In the genomic region with DNA sequence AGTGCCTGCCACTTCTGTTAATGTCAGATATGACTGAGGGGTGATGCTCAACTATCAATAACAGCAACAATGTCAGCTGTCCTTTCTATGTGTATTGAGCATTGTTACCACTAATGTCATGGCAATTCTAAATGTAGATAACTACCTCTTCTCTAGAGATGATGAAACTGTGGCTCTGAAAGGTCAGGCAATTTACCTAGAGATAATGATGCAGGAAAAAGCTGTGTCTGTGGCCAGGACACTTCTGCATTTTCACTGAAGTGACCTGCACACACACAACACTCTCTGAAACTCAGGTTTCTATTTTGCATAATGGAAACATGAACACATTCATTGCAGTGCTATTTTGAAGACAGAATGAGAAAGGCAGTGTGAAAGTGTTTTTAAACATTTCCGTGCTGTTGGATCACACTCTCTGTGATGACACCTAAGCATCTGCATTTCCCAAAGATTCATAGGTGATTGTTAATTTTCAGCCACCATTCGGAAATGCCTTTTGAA, we compare ENCODE assay signal across 1 cellular context.
TF ChIP-seq lines count a peak whose summit lies in the region.

No MANE protein-coding gene starts in this region.

TF ChIP-seq in GM12878, 131 proteins besides CTCF, POLR2A, EP300 and RAD21 (continued from another document and continues in another):
- TF ChIP-seq, protein P1, sequence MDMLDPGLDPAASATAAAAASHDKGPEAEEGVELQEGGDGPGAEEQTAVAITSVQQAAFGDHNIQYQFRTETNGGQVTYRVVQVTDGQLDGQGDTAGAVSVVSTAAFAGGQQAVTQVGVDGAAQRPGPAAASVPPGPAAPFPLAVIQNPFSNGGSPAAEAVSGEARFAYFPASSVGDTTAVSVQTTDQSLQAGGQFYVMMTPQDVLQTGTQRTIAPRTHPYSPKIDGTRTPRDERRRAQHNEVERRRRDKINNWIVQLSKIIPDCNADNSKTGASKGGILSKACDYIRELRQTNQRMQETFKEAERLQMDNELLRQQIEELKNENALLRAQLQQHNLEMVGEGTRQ (IDR thresholded peaks at IDR 0.05; ENCODE audit: borderline replicate concordance, low read depth, low read length), result no peak
- TF ChIP-seq SMAD5 (IDR thresholded peaks at IDR 0.05; ENCODE audit: low read depth) (no peak), KLF5 (IDR thresholded peaks at IDR 0.05; ENCODE audit: partially characterized antibody) (no peak), SMC3 (IDR thresholded peaks at IDR 0.05; ENCODE audit: borderline replicate concordance, low read length) (no peak; the same call in 1 of the 2 replicates), ZSCAN29 (IDR thresholded peaks at IDR 0.05) (no peak), SMAD1 (IDR thresholded peaks at IDR 0.05; ENCODE audit: low read depth, partially characterized antibody) (peak; percentile 20), STAT1 (conservative IDR thresholded peaks at IDR 0.05) (no peak), HDGF (IDR thresholded peaks at IDR 0.05) (no peak), TARDBP (IDR thresholded peaks at IDR 0.05; ENCODE audit: borderline replicate concordance) (no peak), CHD4 (IDR thresholded peaks at IDR 0.05) (0 out of 2 replicates have a peak, but pooled peaks have one; percentile 24), IKZF2 (IDR thresholded peaks at IDR 0.05) (peak; percentile 80 to 84; a peak in 2 of 4 replicates), SIN3A (IDR thresholded peaks at IDR 0.05; ENCODE audit: low read depth, low read length) (no peak), SUPT20H (IDR thresholded peaks at IDR 0.05; ENCODE audit: borderline replicate concordance, control insufficient read depth, low read depth, low read length) (no peak), CBX3 (IDR thresholded peaks at IDR 0.05; ENCODE audit: borderline replicate concordance, low read depth) (no peak), CREM (IDR thresholded peaks at IDR 0.05; ENCODE audit: low read depth) (peak; percentile 91), ATF7 (IDR thresholded peaks at IDR 0.05; ENCODE audit: low read depth) (peak; percentile 95), PML (IDR thresholded peaks at IDR 0.05; ENCODE audit: low read length) (peak; percentile 89), MYC (IDR thresholded peaks at IDR 0.05; ENCODE audit: insufficient read depth, insufficient read length, insufficient replicate concordance, low read length, severe bottlenecking) (no peak), KDM1A (IDR thresholded peaks at IDR 0.05; ENCODE audit: borderline replicate concordance) (no peak), FOXM1 (IDR thresholded peaks at IDR 0.05; ENCODE audit: low read depth, low read length) (peak; percentile 95), ZNF384 (IDR thresholded peaks at IDR 0.05; ENCODE audit: borderline replicate concordance, low read depth, low read length) (no peak), CBX5 (IDR thresholded peaks at IDR 0.05; ENCODE audit: low read depth) (peak; percentile 93), TCF12 (IDR thresholded peaks at IDR 0.05; ENCODE audit: low read depth, low read length) (no peak), ZZZ3 (IDR thresholded peaks at IDR 0.05; ENCODE audit: control insufficient read depth, insufficient read length, low read depth) (no peak), SP1 (IDR thresholded peaks at IDR 0.05; ENCODE audit: low read depth, low read length) (no peak), CHD1 (IDR thresholded peaks at IDR 0.05; ENCODE audit: low read depth, low read length) (no peak), RBBP5 (conservative IDR thresholded peaks at IDR 0.05) (no peak), HCFC1 (IDR thresholded peaks at IDR 0.05; ENCODE audit: low read length) (no peak), PAX5 (IDR thresholded peaks at IDR 0.05; ENCODE audit: borderline replicate concordance, low read depth, low read length) (0 out of 2 replicates have a peak, but pooled peaks have one; percentile 64)
- TF ChIP-seq, protein P2, sequence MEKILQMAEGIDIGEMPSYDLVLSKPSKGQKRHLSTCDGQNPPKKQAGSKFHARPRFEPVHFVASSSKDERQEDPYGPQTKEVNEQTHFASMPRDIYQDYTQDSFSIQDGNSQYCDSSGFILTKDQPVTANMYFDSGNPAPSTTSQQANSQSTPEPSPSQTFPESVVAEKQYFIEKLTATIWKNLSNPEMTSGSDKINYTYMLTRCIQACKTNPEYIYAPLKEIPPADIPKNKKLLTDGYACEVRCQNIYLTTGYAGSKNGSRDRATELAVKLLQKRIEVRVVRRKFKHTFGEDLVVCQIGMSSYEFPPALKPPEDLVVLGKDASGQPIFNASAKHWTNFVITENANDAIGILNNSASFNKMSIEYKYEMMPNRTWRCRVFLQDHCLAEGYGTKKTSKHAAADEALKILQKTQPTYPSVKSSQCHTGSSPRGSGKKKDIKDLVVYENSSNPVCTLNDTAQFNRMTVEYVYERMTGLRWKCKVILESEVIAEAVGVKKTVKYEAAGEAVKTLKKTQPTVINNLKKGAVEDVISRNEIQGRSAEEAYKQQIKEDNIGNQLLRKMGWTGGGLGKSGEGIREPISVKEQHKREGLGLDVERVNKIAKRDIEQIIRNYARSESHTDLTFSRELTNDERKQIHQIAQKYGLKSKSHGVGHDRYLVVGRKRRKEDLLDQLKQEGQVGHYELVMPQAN (conservative IDR thresholded peaks at IDR 0.05), result no peak
- TF ChIP-seq, protein P3, sequence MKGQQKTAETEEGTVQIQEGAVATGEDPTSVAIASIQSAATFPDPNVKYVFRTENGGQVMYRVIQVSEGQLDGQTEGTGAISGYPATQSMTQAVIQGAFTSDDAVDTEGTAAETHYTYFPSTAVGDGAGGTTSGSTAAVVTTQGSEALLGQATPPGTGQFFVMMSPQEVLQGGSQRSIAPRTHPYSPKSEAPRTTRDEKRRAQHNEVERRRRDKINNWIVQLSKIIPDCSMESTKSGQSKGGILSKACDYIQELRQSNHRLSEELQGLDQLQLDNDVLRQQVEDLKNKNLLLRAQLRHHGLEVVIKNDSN (IDR thresholded peaks at IDR 0.05; ENCODE audit: borderline replicate concordance, extremely low read length, insufficient read depth, low read depth, low read length), result no peak
- TF ChIP-seq, protein P4, sequence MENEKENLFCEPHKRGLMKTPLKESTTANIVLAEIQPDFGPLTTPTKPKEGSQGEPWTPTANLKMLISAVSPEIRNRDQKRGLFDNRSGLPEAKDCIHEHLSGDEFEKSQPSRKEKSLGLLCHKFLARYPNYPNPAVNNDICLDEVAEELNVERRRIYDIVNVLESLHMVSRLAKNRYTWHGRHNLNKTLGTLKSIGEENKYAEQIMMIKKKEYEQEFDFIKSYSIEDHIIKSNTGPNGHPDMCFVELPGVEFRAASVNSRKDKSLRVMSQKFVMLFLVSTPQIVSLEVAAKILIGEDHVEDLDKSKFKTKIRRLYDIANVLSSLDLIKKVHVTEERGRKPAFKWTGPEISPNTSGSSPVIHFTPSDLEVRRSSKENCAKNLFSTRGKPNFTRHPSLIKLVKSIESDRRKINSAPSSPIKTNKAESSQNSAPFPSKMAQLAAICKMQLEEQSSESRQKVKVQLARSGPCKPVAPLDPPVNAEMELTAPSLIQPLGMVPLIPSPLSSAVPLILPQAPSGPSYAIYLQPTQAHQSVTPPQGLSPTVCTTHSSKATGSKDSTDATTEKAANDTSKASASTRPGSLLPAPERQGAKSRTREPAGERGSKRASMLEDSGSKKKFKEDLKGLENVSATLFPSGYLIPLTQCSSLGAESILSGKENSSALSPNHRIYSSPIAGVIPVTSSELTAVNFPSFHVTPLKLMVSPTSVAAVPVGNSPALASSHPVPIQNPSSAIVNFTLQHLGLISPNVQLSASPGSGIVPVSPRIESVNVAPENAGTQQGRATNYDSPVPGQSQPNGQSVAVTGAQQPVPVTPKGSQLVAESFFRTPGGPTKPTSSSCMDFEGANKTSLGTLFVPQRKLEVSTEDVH (IDR thresholded peaks at IDR 0.05; ENCODE audit: low read depth, partially characterized antibody), result no peak
- TF ChIP-seq, protein P5, sequence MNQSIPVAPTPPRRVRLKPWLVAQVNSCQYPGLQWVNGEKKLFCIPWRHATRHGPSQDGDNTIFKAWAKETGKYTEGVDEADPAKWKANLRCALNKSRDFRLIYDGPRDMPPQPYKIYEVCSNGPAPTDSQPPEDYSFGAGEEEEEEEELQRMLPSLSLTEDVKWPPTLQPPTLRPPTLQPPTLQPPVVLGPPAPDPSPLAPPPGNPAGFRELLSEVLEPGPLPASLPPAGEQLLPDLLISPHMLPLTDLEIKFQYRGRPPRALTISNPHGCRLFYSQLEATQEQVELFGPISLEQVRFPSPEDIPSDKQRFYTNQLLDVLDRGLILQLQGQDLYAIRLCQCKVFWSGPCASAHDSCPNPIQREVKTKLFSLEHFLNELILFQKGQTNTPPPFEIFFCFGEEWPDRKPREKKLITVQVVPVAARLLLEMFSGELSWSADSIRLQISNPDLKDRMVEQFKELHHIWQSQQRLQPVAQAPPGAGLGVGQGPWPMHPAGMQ (IDR thresholded peaks at IDR 0.05; ENCODE audit: borderline replicate concordance), result no peak
- TF ChIP-seq, protein P6, sequence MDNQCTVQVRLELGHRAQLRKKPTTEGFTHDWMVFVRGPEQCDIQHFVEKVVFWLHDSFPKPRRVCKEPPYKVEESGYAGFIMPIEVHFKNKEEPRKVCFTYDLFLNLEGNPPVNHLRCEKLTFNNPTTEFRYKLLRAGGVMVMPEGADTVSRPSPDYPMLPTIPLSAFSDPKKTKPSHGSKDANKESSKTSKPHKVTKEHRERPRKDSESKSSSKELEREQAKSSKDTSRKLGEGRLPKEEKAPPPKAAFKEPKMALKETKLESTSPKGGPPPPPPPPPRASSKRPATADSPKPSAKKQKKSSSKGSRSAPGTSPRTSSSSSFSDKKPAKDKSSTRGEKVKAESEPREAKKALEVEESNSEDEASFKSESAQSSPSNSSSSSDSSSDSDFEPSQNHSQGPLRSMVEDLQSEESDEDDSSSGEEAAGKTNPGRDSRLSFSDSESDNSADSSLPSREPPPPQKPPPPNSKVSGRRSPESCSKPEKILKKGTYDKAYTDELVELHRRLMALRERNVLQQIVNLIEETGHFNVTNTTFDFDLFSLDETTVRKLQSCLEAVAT (IDR thresholded peaks at IDR 0.05), result 0 out of 2 replicates have a peak, but pooled peaks have one; percentile 41
- TF ChIP-seq, protein P7, sequence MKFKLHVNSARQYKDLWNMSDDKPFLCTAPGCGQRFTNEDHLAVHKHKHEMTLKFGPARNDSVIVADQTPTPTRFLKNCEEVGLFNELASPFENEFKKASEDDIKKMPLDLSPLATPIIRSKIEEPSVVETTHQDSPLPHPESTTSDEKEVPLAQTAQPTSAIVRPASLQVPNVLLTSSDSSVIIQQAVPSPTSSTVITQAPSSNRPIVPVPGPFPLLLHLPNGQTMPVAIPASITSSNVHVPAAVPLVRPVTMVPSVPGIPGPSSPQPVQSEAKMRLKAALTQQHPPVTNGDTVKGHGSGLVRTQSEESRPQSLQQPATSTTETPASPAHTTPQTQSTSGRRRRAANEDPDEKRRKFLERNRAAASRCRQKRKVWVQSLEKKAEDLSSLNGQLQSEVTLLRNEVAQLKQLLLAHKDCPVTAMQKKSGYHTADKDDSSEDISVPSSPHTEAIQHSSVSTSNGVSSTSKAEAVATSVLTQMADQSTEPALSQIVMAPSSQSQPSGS (IDR thresholded peaks at IDR 0.05; ENCODE audit: low read length), result peak; percentile 95
- TF ChIP-seq, protein P8, sequence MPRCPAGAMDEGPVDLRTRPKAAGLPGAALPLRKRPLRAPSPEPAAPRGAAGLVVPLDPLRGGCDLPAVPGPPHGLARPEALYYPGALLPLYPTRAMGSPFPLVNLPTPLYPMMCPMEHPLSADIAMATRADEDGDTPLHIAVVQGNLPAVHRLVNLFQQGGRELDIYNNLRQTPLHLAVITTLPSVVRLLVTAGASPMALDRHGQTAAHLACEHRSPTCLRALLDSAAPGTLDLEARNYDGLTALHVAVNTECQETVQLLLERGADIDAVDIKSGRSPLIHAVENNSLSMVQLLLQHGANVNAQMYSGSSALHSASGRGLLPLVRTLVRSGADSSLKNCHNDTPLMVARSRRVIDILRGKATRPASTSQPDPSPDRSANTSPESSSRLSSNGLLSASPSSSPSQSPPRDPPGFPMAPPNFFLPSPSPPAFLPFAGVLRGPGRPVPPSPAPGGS (IDR thresholded peaks at IDR 0.05; ENCODE audit: borderline replicate concordance, insufficient read depth, low read depth, low read length, poor library complexity, severe bottlenecking), result peak; percentile 47
- TF ChIP-seq, protein P9, sequence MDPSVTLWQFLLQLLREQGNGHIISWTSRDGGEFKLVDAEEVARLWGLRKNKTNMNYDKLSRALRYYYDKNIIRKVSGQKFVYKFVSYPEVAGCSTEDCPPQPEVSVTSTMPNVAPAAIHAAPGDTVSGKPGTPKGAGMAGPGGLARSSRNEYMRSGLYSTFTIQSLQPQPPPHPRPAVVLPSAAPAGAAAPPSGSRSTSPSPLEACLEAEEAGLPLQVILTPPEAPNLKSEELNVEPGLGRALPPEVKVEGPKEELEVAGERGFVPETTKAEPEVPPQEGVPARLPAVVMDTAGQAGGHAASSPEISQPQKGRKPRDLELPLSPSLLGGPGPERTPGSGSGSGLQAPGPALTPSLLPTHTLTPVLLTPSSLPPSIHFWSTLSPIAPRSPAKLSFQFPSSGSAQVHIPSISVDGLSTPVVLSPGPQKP (IDR thresholded peaks at IDR 0.05; ENCODE audit: low read depth, low read length), result no peak
- TF ChIP-seq, protein P10, sequence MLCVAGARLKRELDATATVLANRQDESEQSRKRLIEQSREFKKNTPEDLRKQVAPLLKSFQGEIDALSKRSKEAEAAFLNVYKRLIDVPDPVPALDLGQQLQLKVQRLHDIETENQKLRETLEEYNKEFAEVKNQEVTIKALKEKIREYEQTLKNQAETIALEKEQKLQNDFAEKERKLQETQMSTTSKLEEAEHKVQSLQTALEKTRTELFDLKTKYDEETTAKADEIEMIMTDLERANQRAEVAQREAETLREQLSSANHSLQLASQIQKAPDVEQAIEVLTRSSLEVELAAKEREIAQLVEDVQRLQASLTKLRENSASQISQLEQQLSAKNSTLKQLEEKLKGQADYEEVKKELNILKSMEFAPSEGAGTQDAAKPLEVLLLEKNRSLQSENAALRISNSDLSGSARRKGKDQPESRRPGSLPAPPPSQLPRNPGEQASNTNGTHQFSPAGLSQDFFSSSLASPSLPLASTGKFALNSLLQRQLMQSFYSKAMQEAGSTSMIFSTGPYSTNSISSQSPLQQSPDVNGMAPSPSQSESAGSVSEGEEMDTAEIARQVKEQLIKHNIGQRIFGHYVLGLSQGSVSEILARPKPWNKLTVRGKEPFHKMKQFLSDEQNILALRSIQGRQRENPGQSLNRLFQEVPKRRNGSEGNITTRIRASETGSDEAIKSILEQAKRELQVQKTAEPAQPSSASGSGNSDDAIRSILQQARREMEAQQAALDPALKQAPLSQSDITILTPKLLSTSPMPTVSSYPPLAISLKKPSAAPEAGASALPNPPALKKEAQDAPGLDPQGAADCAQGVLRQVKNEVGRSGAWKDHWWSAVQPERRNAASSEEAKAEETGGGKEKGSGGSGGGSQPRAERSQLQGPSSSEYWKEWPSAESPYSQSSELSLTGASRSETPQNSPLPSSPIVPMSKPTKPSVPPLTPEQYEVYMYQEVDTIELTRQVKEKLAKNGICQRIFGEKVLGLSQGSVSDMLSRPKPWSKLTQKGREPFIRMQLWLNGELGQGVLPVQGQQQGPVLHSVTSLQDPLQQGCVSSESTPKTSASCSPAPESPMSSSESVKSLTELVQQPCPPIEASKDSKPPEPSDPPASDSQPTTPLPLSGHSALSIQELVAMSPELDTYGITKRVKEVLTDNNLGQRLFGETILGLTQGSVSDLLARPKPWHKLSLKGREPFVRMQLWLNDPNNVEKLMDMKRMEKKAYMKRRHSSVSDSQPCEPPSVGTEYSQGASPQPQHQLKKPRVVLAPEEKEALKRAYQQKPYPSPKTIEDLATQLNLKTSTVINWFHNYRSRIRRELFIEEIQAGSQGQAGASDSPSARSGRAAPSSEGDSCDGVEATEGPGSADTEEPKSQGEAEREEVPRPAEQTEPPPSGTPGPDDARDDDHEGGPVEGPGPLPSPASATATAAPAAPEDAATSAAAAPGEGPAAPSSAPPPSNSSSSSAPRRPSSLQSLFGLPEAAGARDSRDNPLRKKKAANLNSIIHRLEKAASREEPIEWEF (IDR thresholded peaks at IDR 0.05; ENCODE audit: insufficient replicate concordance, low read depth, low read length), result no peak
- TF ChIP-seq, protein P11, sequence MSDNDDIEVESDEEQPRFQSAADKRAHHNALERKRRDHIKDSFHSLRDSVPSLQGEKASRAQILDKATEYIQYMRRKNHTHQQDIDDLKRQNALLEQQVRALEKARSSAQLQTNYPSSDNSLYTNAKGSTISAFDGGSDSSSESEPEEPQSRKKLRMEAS (IDR thresholded peaks at IDR 0.05; ENCODE audit: low read depth, low read length), result no peak
